ENCODE assay signal across 12 cellular contexts in the genomic region with DNA sequence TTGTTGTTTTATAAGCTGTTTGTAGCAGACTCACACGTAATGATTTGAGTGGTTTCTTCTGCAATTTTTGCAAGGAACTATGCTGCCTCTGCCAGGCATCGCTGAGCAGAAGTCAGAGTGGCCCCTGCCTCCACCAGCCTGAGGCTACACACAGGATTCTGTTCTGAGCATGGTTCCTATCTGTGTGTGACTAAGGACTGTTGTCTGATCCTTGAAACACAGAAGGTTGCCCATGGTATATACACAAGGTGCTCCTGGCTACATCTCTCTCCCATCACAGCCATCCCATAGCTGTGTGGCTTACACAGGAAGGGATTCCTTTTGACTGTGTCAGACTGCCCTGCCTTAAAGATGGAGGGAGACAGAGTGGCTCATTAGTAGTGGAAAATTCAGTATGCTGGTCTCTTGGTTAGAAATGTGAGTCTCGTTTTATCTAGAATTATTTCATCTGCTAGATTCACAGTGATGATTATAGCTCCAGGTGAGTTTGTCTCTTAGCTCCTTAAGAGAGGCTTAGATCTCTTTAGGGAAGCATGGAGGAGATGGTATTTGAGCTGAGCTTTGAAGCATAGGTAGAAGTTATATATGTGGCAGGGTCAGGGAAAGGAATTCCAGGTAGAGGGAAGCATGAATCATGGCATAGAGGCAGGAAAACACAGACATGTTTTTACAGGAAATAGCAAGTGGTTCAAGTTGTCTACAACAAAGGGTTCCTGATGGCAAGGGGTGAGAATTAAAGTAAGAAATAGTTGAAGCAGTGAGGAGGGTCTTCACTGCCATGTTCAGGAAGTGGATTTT. TPM values are rescaled to one million over a fixed set of nuclear protein-coding genes. Genes with fewer than 3 reads are reported as not detected.
DNase-seq lines count a peak whose midpoint lies in the region; ATAC-seq and TF ChIP-seq lines count a peak whose summit lies in the region.
"Had no signal": no experiment of that assay in that cellular context is flagged by ENCODE, and none has a peak within 500 bp of the region (broad histone marks: within the 10 kb centered on the region; RNA-seq: fewer than 3 reads in every experiment).

No MANE protein-coding gene starts in this region.

- POLR2A ChIA-PET in WTC11 (lab: Charles Lee), result no interaction called here

- ATAC-seq in WTC11, result no peak
- ATAC-seq: Right ventricle myocardium inferior had no signal

- no peak for TF ChIP-seq CTCF in WTC11 (IDR thresholded peaks at IDR 0.05)

- peaks cover 5% of the 10 kb centered on the region for H3K9me3 Mint-ChIP-seq in WTC11
- H3K9me3 Mint-ChIP-seq: IgD-negative memory B cell had no signal

- CTCF ChIA-PET in WTC11 (lab: Charles Lee), result interaction anchor here (1.2 kb wide), 1 partner anchor 11 kb away, joined by 3 read pairs; no protein-coding TSS in a partner anchor

- H3K4me1 Mint-ChIP-seq in WTC11, result peaks cover 57% of the 10 kb centered on the region

- no peak overlapping the region for H3K4me3 Mint-ChIP-seq in WTC11
- H3K4me3 Mint-ChIP-seq: IgD-negative memory B cell had no signal

- DNase-seq in ACHN, result peak; percentile 14
- peak; percentile 79 for DNase-seq in ELR (ENCODE audit: low read depth)
- DNase-seq in WTC11 (ENCODE audit: low spot score), result no peak
- DNase-seq in glomerular visceral epithelial cell (ENCODE audit: extremely low spot score), result peak; percentile 34
- DNase-seq in COLO829 (ENCODE audit: low spot score), result no peak
- DNase-seq in effector CD4-positive, alpha-beta T cell, result no peak
- no peak for DNase-seq in NOMO-1 treated with DMSO at 0.1 percent for 48 hours (lab: John Stamatoyannopoulos, UW; ENCODE audit: unreplicated experiment)
- no peak for DNase-seq in NCI-H2227 (lab: John Stamatoyannopoulos, UW; ENCODE audit: unreplicated experiment)
- DNase-seq: NCI-H2029 treated with DMSO at 0.1 percent for 48 hours; stimulated activated CD4-positive, alpha-beta T cell treated with anti-CD3 and anti-CD28 coated beads, Interleukin-4, amount 100 ng/mL, for 4 hours had no signal

- H3K36me3 Mint-ChIP-seq in WTC11, result peaks cover 17% of the 10 kb centered on the region

- in situ Hi-C loops in ACHN (cut with HindIII; ENCODE audit: low pct_ligation_motif_present, low pct_unique_long_range_greater_than_20kb, low sequenced_read_pairs), result no loop called here

- H3K27ac Mint-ChIP-seq in WTC11, result peak overlapping the region; percentile 84
- H3K27ac Mint-ChIP-seq: IgD-negative memory B cell had no signal

- H3K27me3 Mint-ChIP-seq in WTC11 (ENCODE audit: low read depth), result no peaks in the 10 kb centered on the region; the same call in 1 of the 2 replicates
- H3K27me3 Mint-ChIP-seq: IgD-negative memory B cell had no signal

TF ChIP-seq in WTC11, 78 proteins besides CTCF, POLR2A, EP300 and RAD21:
- TF ChIP-seq, protein P1, sequence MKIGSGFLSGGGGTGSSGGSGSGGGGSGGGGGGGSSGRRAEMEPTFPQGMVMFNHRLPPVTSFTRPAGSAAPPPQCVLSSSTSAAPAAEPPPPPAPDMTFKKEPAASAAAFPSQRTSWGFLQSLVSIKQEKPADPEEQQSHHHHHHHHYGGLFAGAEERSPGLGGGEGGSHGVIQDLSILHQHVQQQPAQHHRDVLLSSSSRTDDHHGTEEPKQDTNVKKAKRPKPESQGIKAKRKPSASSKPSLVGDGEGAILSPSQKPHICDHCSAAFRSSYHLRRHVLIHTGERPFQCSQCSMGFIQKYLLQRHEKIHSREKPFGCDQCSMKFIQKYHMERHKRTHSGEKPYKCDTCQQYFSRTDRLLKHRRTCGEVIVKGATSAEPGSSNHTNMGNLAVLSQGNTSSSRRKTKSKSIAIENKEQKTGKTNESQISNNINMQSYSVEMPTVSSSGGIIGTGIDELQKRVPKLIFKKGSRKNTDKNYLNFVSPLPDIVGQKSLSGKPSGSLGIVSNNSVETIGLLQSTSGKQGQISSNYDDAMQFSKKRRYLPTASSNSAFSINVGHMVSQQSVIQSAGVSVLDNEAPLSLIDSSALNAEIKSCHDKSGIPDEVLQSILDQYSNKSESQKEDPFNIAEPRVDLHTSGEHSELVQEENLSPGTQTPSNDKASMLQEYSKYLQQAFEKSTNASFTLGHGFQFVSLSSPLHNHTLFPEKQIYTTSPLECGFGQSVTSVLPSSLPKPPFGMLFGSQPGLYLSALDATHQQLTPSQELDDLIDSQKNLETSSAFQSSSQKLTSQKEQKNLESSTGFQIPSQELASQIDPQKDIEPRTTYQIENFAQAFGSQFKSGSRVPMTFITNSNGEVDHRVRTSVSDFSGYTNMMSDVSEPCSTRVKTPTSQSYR (CRISPR knock-in tag; IDR thresholded peaks at IDR 0.05), result no peak
- TF ChIP-seq TEAD4 (CRISPR knock-in tag; IDR thresholded peaks at IDR 0.05) (no peak), RORB (CRISPR knock-in tag; IDR thresholded peaks at IDR 0.05) (no peak), ELF4 (CRISPR knock-in tag; IDR thresholded peaks at IDR 0.05; ENCODE audit: low read depth) (no peak), ETV6 (CRISPR knock-in tag; IDR thresholded peaks at IDR 0.05) (no peak), ZNF317 (CRISPR knock-in tag; IDR thresholded peaks at IDR 0.05; ENCODE audit: borderline replicate concordance, low read depth) (no peak), RELA (CRISPR knock-in tag; IDR thresholded peaks at IDR 0.05; ENCODE audit: borderline replicate concordance) (no peak)
- TF ChIP-seq, protein P2, sequence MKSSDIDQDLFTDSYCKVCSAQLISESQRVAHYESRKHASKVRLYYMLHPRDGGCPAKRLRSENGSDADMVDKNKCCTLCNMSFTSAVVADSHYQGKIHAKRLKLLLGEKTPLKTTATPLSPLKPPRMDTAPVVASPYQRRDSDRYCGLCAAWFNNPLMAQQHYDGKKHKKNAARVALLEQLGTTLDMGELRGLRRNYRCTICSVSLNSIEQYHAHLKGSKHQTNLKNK (CRISPR knock-in tag; IDR thresholded peaks at IDR 0.05), result no peak
- TF ChIP-seq, protein P3, sequence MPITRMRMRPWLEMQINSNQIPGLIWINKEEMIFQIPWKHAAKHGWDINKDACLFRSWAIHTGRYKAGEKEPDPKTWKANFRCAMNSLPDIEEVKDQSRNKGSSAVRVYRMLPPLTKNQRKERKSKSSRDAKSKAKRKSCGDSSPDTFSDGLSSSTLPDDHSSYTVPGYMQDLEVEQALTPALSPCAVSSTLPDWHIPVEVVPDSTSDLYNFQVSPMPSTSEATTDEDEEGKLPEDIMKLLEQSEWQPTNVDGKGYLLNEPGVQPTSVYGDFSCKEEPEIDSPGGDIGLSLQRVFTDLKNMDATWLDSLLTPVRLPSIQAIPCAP (CRISPR knock-in tag; IDR thresholded peaks at IDR 0.05), result no peak
- TF ChIP-seq, protein P4, sequence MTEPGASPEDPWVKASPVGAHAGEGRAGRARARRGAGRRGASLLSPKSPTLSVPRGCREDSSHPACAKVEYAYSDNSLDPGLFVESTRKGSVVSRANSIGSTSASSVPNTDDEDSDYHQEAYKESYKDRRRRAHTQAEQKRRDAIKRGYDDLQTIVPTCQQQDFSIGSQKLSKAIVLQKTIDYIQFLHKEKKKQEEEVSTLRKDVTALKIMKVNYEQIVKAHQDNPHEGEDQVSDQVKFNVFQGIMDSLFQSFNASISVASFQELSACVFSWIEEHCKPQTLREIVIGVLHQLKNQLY (CRISPR knock-in tag; IDR thresholded peaks at IDR 0.05), result no peak
TF ChIP-seq in WTC11: peak in this region for 0.

RNA-seq across cellular contexts. Expression of a gene that starts 37.5 kb away (rescaled TPM):
- 21.1 to 28.7 TPM (median 24.0 TPM) in 3 replicates for total RNA-seq in WTC11 (2021)

RNA-seq across cellular contexts. Expression of a gene that starts 44.6 kb away (rescaled TPM):
- 3,648 to 4,125 TPM (median 4,060 TPM) in 3 replicates for total RNA-seq in WTC11 (2021)

RNA-seq across cellular contexts. Expression of a gene that starts 45.1 kb away (rescaled TPM):
- 41.1 to 50.2 TPM (median 46.6 TPM) in 3 replicates for total RNA-seq in WTC11 (2021)

Comparison
In these comparisons a context has a peak if more than half of its experiments do, and no peak if none do; other contexts are left out.
1. DNase-seq: peak in ACHN (single experiment), ELR (single experiment) and glomerular visceral epithelial cell (single experiment); none in WTC11 (single experiment), COLO829 (single experiment), effector CD4-positive, alpha-beta T cell (single experiment), NOMO-1 treated with DMSO at 0.1 percent for 48 hours (single experiment) and NCI-H2227 (single experiment).